Comparison of ENCODE assay signal across 8 cellular contexts in the genomic region with DNA sequence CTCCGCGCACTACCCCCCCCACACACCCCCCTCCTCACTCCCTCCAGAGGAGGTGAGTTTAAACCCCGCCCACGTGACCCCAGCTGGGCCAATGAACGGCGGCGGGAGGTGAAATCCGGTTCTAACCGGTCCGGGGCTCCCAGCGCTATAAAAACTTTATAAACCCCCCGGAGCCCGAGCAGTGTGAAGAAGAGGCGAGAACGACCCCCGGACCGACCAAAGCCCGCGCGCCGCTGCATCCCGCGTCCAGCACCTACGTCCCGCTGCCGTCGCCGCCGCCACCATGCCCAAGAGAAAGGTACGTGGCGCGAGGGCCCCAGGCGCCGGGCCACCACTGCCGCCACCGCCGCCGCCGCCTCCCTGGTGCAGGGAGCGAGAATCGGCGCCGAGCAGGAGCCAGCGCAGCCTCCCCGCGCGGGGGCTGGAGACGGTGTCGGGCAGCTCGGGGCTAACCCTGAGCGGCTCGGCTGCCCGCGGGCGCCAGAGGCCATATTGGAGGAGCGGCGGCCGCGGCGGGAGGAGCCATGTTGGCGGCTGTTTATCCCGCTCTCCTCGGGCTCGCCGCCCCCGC. TPM values are rescaled to one million over a fixed set of nuclear protein-coding genes. Genes with fewer than 3 reads are reported as not detected.
A peak's percentile ranks its signal among the peaks of the same experiment; 100 is the strongest.
DNase-seq lines count a peak whose midpoint lies in the region; ATAC-seq and TF ChIP-seq lines count a peak whose summit lies in the region.

A gene (plus strand): TSS at position 111 of the 571 bp plus-strand sequence. CDS start 173 bp downstream, at position 284.

- no peaks in the 10 kb centered on the region for H3K27me3 ChIP-seq in PC-3 (ENCODE audit: low read length)

- CTCF ChIA-PET in PC-3 (lab: Charles Lee) = interaction anchor here (0.7 to 1.0 kb wide), 2 partner anchors 28 to 233 kb away, joined by 3 read pairs; no protein-coding TSS in a partner anchor

- POLR2A ChIA-PET in PC-3 (lab: Charles Lee; ENCODE audit: unreplicated experiment) = interaction anchor here (0.6 kb wide), 1 partner anchor 34 kb away, joined by 3 read pairs; no protein-coding TSS in a partner anchor

- peaks cover 32% of the 10 kb centered on the region for H4K20me1 ChIP-seq in PC-3 (ENCODE audit: low read length)

- H3K4me3 ChIP-seq in PC-3 (ENCODE audit: low read length) (peak within 1 kb of the TSS; percentile 96), epithelial cell of proximal tubule (ENCODE audit: low read depth, low read length) (peak within 1 kb of the TSS; percentile 73)

- BruUV-seq in PC-3 (replicated peaks; lab: Mats Ljungman, UMichigan) = no TSS peak

- ATAC-seq in GM21360 (IDR thresholded peaks at IDR 0.05; ENCODE audit: unreplicated experiment) = peak; percentile 50
- peak; percentile 65 for ATAC-seq in PC-3

- peak within 1 kb of the TSS; percentile 100 for H3K4me2 ChIP-seq in PC-3 (ENCODE audit: low read length)

- DNase-seq in CMK (ENCODE audit: low read depth) (peak; percentile 92), HT1080 (ENCODE audit: low read depth) (peak; percentile 87), PC-3 (peak; percentile 87), activated T-cell treated with anti-CD3 and anti-CD28 coated beads for 4 hours (peak; percentile 84), epithelial cell of proximal tubule (ENCODE audit: low read depth) (no peak), mucosa of gallbladder (ENCODE audit: low spot score) (peak; percentile 93)
- peak; percentile 63 to 80 for DNase-seq in stimulated activated CD8-positive, alpha-beta memory T cell treated with anti-CD3 and anti-CD28 coated beads, Interleukin-4, amount 100 ng/mL, for 1 hour (ENCODE audit: low read depth in 2 of 2, low spot score in 1 of 2)

- peak within 1 kb of the TSS; percentile 79 for H2AFZ ChIP-seq in PC-3 (ENCODE audit: low read length)

- peaks cover 38% of the 10 kb centered on the region for H3K36me3 ChIP-seq in PC-3 (ENCODE audit: low read depth, low read length)

- H3K4me1 ChIP-seq in PC-3 (ENCODE audit: insufficient read depth, low read length) = peaks cover 29% of the 10 kb centered on the region

- no peak for TF ChIP-seq CTCF in PC-3 (conservative IDR thresholded peaks at IDR 0.05; ENCODE audit: low read depth, low read length)
- no peak for TF ChIP-seq CTCF in epithelial cell of proximal tubule (conservative IDR thresholded peaks at IDR 0.05; ENCODE audit: low read depth, low read length)

- H3K79me2 ChIP-seq in PC-3 (ENCODE audit: low read length) = peaks cover 25% of the 10 kb centered on the region

- no peaks in the 10 kb centered on the region for H3K9me2 ChIP-seq in PC-3 (replicated peaks; ENCODE audit: low read length)

- intact Hi-C loops in PC-3 (cut with micrococcal nuclease) = no loop called here

- H3K9me3 ChIP-seq in PC-3 (ENCODE audit: low read length) = no peaks in the 10 kb centered on the region

- peak within 1 kb of the TSS; percentile 100 for H3K9ac ChIP-seq in PC-3 (ENCODE audit: low read length)

- H3K27ac ChIP-seq in PC-3 (ENCODE audit: low read length) = peak within 1 kb of the TSS; percentile 96

- peaks cover 7% of the 10 kb centered on the region for H3F3A ChIP-seq in PC-3 (ENCODE audit: low read length, unreplicated experiment)

RNA-seq across cellular contexts. Expression of the gene that starts here (rescaled TPM):
- total RNA-seq in HT1080 (2014; rRNA removed; shearing (Covaris generic)) = 453 and 631 TPM in 2 replicates
- 824 and 845 TPM in 2 replicates for polyA plus RNA-seq in HT1080 (2015; cell fraction: cytosol; rRNA removed)
- 412 and 489 TPM in 2 replicates for polyA plus RNA-seq in HT1080 (2015; cell fraction: nucleus; rRNA removed)
- total RNA-seq in PC-3 (2014; rRNA removed) (822 and 888 TPM in 2 replicates), epithelial cell of proximal tubule (479 and 768 TPM in 2 replicates), mucosa of gallbladder (236 TPM)
